ENCODE assay signal across 12 cellular contexts in the genomic region with DNA sequence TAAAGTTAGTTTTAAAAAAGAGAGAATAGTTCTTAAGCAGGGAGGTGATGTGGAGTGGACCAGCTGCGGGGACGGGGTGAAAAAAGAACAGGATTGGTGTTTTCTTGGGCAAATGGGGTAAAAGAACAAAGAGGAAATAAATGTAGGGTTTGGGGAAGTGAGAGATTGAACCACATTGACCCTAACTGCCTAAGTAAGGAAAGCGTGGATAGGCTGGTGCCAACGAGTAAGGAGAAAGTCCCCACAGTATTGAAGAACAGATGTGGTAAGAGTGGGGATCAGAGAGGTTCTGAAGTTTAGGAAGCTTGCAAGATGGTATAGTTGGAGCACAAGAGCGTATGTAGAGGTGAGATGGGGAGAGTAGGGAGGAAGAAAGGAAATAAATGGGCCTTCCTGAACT. TPM values are rescaled to one million over a fixed set of nuclear protein-coding genes. Genes with fewer than 3 reads are reported as not detected.
A peak's percentile ranks its signal among the peaks of the same experiment; 100 is the strongest.
DNase-seq lines count a peak whose midpoint lies in the region; ATAC-seq, FAIRE-seq and TF ChIP-seq lines count a peak whose summit lies in the region.
"Had no signal": no experiment of that assay in that cellular context is flagged by ENCODE, and none has a peak within 500 bp of the region (broad histone marks: within the 10 kb centered on the region; RNA-seq: fewer than 3 reads in every experiment).

No MANE protein-coding gene starts in this region.

- H3K36me3 ChIP-seq in left ventricle myocardium inferior: no peaks in the 10 kb centered on the region
- no peaks in the 10 kb centered on the region for H3K36me3 ChIP-seq in tibial artery

- H3K36me3 Mint-ChIP-seq in stimulated activated effector memory CD8-positive, alpha-beta T cell treated with anti-CD3 and anti-CD28 coated beads, Interleukin-12 subunit alpha, Interleukin-12 subunit beta, amount 100 ng/mL, for 72 hours: peaks cover 21% of the 10 kb centered on the region

- H3K9me3 Mint-ChIP-seq in stimulated activated effector memory CD8-positive, alpha-beta T cell treated with anti-CD3 and anti-CD28 coated beads, Interleukin-12 subunit alpha, Interleukin-12 subunit beta, amount 100 ng/mL, for 72 hours: no peaks in the 10 kb centered on the region
- H3K9me3 Mint-ChIP-seq: activated CD4-positive, alpha-beta T cell treated with anti-CD3 and anti-CD28 coated beads, Interleukin-2, amount 10 ng/mL, durations not matched to agents 24 days and 14 days had no signal

- H3K4me1 Mint-ChIP-seq in stimulated activated effector memory CD8-positive, alpha-beta T cell treated with anti-CD3 and anti-CD28 coated beads, Interleukin-12 subunit alpha, Interleukin-12 subunit beta, amount 100 ng/mL, for 72 hours: peaks cover 67% of the 10 kb centered on the region

- peak overlapping the region; percentile 3 for H3K27ac Mint-ChIP-seq in stimulated activated effector memory CD8-positive, alpha-beta T cell treated with anti-CD3 and anti-CD28 coated beads, Interleukin-12 subunit alpha, Interleukin-12 subunit beta, amount 100 ng/mL, for 72 hours
- H3K27ac Mint-ChIP-seq: activated CD4-positive, alpha-beta T cell treated with anti-CD3 and anti-CD28 coated beads, Interleukin-2, amount 10 ng/mL, durations not matched to agents 24 days and 14 days had no signal

- no peak overlapping the region for H3K4me3 Mint-ChIP-seq in stimulated activated effector memory CD8-positive, alpha-beta T cell treated with anti-CD3 and anti-CD28 coated beads, Interleukin-12 subunit alpha, Interleukin-12 subunit beta, amount 100 ng/mL, for 72 hours
- H3K4me3 Mint-ChIP-seq: activated CD4-positive, alpha-beta T cell treated with anti-CD3 and anti-CD28 coated beads, Interleukin-2, amount 10 ng/mL, durations not matched to agents 24 days and 14 days had no signal

- intact Hi-C loops in left ventricle myocardium inferior (cut with micrococcal nuclease) (no loop called here), tibial artery (cut with DNase I; ENCODE audit: low total_unique reads) (no loop called here)

- peak overlapping the region; percentile 82 for H3K27ac ChIP-seq in left ventricle myocardium inferior (replicated peaks)
- H3K27ac ChIP-seq in tibial artery: peak overlapping the region in 1 of 2 donors; percentile 36

- no peaks in the 10 kb centered on the region for H3K27me3 ChIP-seq in left ventricle myocardium inferior (ENCODE audit: low read depth)
- no peaks in the 10 kb centered on the region for H3K27me3 ChIP-seq in tibial artery

- TF ChIP-seq CTCF in left ventricle myocardium inferior (IDR thresholded peaks at IDR 0.05; ENCODE audit: borderline replicate concordance) (no peak), tibial artery (IDR thresholded peaks at IDR 0.05) (no peak)

- H3K4me1 ChIP-seq in left ventricle myocardium inferior (peaks cover 69% of the 10 kb centered on the region), tibial artery (peaks cover 0 to 57% (median 23%) of the 10 kb centered on the region in 4 donors)

- H3K9me3 ChIP-seq in left ventricle myocardium inferior (replicated peaks) (no peaks in the 10 kb centered on the region), tibial artery (no peaks in the 10 kb centered on the region)

- ATAC-seq in stimulated activated effector memory CD8-positive, alpha-beta T cell treated with anti-CD3 and anti-CD28 coated beads, Interleukin-12 subunit alpha, Interleukin-12 subunit beta, amount 100 ng/mL, for 72 hours: no peak

- DNase-seq in GM18507 (ENCODE audit: extremely low spot score, insufficient read length, low read depth) (no peak), OCI-M1 (lab: John Stamatoyannopoulos, UW) (peak; percentile 58), left ventricle myocardium inferior (no peak), tibial artery (no peak), activated gamma-delta T cell treated with Interleukin-2 at 50 U/mL for 16 hours (no peak), SW 1271 (lab: John Stamatoyannopoulos, UW) (no peak)
- no peak for DNase-seq in stimulated activated effector memory CD8-positive, alpha-beta T cell treated with anti-CD3 and anti-CD28 coated beads, Interleukin-12 subunit alpha, Interleukin-12 subunit beta, amount 100 ng/mL, for 72 hours (ENCODE audit: low spot score in 2 of 2)
- DNase-seq: activated CD4-positive, alpha-beta T cell treated with anti-CD3 and anti-CD28 coated beads, Interleukin-2, amount 10 ng/mL, durations not matched to agents 24 days and 14 days; amygdala; NCI-H1436; PC-3 had no signal

- FAIRE-seq in GM18507 (lab: Jason Lieb, UNC): peak; percentile 31
- FAIRE-seq: endometrium had no signal

- no peak overlapping the region for H3K4me3 ChIP-seq in left ventricle myocardium inferior
- no peak overlapping the region for H3K4me3 ChIP-seq in tibial artery

RNA-seq across cellular contexts. Expression of a gene that starts 17.0 kb away (rescaled TPM):
- 23.6 TPM for total RNA-seq in left ventricle myocardium inferior

RNA-seq across cellular contexts. Expression of a gene that starts 52.4 kb away (rescaled TPM):
- 6.9 TPM for total RNA-seq in left ventricle myocardium inferior
